In genomic region chr14:49634547-49635334, GRCh38 we compare ENCODE assay signal across 1 cellular context.
TF ChIP-seq lines count a peak whose summit lies in the region.

DNAAF2 (minus strand) TSS chr14:49635244; CDS start chr14:49635149, 95 bp downstream.

TF ChIP-seq in H1, 55 proteins besides CTCF, POLR2A, EP300 and RAD21:
- TF ChIP-seq SIN3A (conservative IDR thresholded peaks at IDR 0.05 in 1 of 2, IDR thresholded peaks at IDR 0.05 in 1 of 2; ENCODE audit: low read depth in 1 of 2, low read length in 2 of 2), result peak; percentile 31 to 76; a peak in 3 of 4 replicates
- no peak for TF ChIP-seq HDAC6 (IDR thresholded peaks at IDR 0.05; ENCODE audit: low read depth, low read length)
- TF ChIP-seq FOSL1 (IDR thresholded peaks at IDR 0.05; ENCODE audit: insufficient read depth, low read depth, low read length), result no peak
- TF ChIP-seq MAX (IDR thresholded peaks at IDR 0.05), result peak; percentile 86
- peak; percentile 42; the same call in 1 of the 2 replicates for TF ChIP-seq E2F6 (IDR thresholded peaks at IDR 0.05)
- peak; percentile 89 for TF ChIP-seq SAP30 (IDR thresholded peaks at IDR 0.05; ENCODE audit: insufficient read depth, insufficient replicate concordance, low read length)
- TF ChIP-seq KDM5A (IDR thresholded peaks at IDR 0.05; ENCODE audit: low read length), result 0 out of 2 replicates have a peak, but pooled peaks have one; percentile 30
- TF ChIP-seq CREB1 (IDR thresholded peaks at IDR 0.05), result 0 out of 2 replicates have a peak, but pooled peaks have one; percentile 7
- peak; percentile 13; the same call in 1 of the 2 replicates for TF ChIP-seq NRF1 (IDR thresholded peaks at IDR 0.05; ENCODE audit: low read depth, low read length)
- no peak for TF ChIP-seq CHD2 (IDR thresholded peaks at IDR 0.05; ENCODE audit: low read length)
- TF ChIP-seq HDAC2 (IDR thresholded peaks at IDR 0.05; ENCODE audit: borderline replicate concordance in 1 of 2, low read depth in 2 of 2, low read length in 2 of 2), result 0 out of 4 replicates have a peak, but pooled peaks of 1 of the 2 experiments have one; percentile 37
- no peak for TF ChIP-seq BRCA1 (IDR thresholded peaks at IDR 0.05; ENCODE audit: low read depth, low read length)
- TF ChIP-seq RBBP5 (IDR thresholded peaks at IDR 0.05; ENCODE audit: borderline replicate concordance, low read depth, low read length), result peak; percentile 62; the same call in 1 of the 2 replicates
- peak; percentile 5; the same call in 1 of the 2 replicates for TF ChIP-seq PHF8 (conservative IDR thresholded peaks at IDR 0.05; ENCODE audit: low read depth, low read length)
TF ChIP-seq in H1: peak in this region for 10.
